1 cellular context compared by ENCODE assay signal in the genomic region with DNA sequence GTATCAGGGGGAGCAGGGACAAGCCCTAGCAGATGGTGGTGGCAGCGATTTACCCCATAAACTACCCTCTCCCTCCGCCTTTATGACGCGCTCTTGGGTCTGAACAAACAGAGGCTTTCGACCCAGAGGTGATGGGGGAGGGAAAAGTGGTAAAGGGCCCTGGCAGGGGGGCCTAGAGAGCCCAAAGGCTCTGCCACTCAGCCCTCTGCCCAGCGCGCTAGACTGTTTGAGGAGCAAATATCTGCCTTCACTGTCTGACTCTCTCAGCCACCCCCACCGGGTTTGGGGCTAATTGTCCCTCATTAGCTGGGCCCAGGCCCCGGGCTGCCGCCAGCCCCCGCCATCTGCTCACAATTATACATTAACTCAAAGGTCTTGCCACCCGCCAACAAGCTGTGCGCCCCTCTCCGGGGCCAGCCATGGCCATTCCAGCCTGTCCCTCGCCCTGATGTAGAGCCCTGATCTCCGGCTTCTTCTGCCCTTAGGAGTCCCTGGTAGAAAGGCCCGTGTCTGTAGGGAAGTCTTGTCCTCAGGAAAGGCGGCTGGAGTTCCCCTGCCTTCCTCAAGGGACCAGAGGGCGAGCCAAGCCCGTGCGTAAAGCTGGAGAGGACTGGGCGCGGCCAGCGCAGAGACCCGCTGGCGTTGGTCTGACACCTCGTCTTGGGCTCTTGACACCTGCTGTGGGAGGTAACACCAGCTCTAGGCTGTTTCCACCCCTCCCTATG.
TF ChIP-seq lines count a peak whose summit lies in the region.

No MANE protein-coding gene starts in this region.

TF ChIP-seq in IMR-90, 13 proteins besides CTCF, POLR2A, EP300 and RAD21:
- TF ChIP-seq RCOR1 (IDR thresholded peaks at IDR 0.05; ENCODE audit: insufficient replicate concordance, low read length) (no peak), ELK1 (IDR thresholded peaks at IDR 0.05; ENCODE audit: borderline replicate concordance, low read depth, low read length) (no peak), FOS (IDR thresholded peaks at IDR 0.05; ENCODE audit: low read depth, low read length) (no peak), SMC3 (IDR thresholded peaks at IDR 0.05; ENCODE audit: low read depth, low read length) (no peak), RFX5 (IDR thresholded peaks at IDR 0.05; ENCODE audit: low read depth, low read length) (no peak)
